In the genomic region with DNA sequence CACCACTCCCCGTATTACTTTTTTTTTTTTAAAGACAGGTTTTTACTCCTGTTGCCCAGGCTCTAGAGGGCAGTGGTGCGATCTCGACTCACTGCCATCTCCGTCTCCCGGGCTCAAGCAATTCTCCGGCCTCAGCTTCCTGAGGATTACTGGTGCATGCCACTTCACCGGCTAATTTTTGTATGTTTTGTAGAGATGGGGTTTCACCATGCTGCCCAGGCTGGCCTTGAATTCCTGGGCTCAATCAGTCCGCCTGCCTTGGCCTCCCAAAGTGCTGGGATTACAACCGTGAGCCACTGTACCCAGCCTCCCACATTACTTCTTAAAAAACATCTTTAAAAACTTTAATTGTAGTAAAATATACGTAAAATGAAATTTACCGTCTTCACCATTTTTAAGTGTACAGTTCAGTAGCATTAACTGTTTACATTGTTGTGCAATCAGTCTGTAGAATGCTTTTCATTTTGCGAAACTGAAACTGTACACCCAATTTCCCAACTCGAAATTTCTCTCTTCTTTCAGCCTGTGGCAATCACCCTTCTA, we compare ENCODE assay signal across 1 cellular context.
TF ChIP-seq lines count a peak whose summit lies in the region.

No MANE protein-coding gene starts in this region.

TF ChIP-seq in GM23338, 12 proteins besides CTCF, POLR2A, EP300 and RAD21 (continued from another document):
- TF ChIP-seq, protein P1, sequence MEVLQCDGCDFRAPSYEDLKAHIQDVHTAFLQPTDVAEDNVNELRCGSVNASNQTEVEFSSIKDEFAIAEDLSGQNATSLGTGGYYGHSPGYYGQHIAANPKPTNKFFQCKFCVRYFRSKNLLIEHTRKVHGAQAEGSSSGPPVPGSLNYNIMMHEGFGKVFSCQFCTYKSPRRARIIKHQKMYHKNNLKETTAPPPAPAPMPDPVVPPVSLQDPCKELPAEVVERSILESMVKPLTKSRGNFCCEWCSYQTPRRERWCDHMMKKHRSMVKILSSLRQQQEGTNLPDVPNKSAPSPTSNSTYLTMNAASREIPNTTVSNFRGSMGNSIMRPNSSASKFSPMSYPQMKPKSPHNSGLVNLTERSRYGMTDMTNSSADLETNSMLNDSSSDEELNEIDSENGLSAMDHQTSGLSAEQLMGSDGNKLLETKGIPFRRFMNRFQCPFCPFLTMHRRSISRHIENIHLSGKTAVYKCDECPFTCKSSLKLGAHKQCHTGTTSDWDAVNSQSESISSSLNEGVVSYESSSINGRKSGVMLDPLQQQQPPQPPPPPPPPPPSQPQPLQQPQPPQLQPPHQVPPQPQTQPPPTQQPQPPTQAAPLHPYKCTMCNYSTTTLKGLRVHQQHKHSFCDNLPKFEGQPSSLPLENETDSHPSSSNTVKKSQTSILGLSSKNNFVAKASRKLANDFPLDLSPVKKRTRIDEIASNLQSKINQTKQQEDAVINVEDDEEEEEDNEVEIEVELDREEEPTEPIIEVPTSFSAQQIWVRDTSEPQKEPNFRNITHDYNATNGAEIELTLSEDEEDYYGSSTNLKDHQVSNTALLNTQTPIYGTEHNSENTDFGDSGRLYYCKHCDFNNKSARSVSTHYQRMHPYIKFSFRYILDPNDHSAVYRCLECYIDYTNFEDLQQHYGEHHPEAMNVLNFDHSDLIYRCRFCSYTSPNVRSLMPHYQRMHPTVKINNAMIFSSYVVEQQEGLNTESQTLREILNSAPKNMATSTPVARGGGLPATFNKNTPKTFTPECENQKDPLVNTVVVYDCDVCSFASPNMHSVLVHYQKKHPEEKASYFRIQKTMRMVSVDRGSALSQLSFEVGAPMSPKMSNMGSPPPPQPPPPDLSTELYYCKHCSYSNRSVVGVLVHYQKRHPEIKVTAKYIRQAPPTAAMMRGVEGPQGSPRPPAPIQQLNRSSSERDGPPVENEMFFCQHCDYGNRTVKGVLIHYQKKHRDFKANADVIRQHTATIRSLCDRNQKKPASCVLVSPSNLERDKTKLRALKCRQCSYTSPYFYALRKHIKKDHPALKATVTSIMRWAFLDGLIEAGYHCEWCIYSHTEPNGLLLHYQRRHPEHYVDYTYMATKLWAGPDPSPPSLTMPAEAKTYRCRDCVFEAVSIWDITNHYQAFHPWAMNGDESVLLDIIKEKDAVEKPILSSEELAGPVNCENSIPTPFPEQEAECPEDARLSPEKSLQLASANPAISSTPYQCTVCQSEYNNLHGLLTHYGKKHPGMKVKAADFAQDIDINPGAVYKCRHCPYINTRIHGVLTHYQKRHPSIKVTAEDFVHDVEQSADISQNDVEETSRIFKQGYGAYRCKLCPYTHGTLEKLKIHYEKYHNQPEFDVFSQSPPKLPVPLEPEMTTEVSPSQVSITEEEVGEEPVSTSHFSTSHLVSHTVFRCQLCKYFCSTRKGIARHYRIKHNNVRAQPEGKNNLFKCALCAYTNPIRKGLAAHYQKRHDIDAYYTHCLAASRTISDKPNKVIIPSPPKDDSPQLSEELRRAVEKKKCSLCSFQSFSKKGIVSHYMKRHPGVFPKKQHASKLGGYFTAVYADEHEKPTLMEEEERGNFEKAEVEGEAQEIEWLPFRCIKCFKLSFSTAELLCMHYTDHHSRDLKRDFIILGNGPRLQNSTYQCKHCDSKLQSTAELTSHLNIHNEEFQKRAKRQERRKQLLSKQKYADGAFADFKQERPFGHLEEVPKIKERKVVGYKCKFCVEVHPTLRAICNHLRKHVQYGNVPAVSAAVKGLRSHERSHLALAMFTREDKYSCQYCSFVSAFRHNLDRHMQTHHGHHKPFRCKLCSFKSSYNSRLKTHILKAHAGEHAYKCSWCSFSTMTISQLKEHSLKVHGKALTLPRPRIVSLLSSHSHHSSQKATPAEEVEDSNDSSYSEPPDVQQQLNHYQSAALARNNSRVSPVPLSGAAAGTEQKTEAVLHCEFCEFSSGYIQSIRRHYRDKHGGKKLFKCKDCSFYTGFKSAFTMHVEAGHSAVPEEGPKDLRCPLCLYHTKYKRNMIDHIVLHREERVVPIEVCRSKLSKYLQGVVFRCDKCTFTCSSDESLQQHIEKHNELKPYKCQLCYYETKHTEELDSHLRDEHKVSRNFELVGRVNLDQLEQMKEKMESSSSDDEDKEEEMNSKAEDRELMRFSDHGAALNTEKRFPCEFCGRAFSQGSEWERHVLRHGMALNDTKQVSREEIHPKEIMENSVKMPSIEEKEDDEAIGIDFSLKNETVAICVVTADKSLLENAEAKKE (CRISPR knock-in tag; IDR thresholded peaks at IDR 0.05): no peak
